ENCODE assay signal across 1 cellular context in genomic region chr4:83561381-83561780, GRCh38.
TF ChIP-seq lines count a peak whose summit lies in the region.

No MANE protein-coding gene starts in this region.

TF ChIP-seq in WTC11, 78 proteins besides CTCF, POLR2A, EP300 and RAD21 (continued from another document):
- no peak for TF ChIP-seq ZNF425 (CRISPR knock-in tag; conservative IDR thresholded peaks at IDR 0.05)
- TF ChIP-seq AR (CRISPR knock-in tag; IDR thresholded peaks at IDR 0.05), result no peak
- no peak for TF ChIP-seq ERG (CRISPR knock-in tag; IDR thresholded peaks at IDR 0.05)
